In genomic region chr6:52657870-52658269, GRCh38 we compare ENCODE assay signal across 29 cellular contexts.
"Had no signal": no experiment of that assay in that cellular context is flagged by ENCODE, and none has a peak within 500 bp of the region (broad histone marks: within the 10 kb centered on the region; RNA-seq: fewer than 3 reads in every experiment).

No MANE protein-coding gene starts in this region.

- H3K27ac ChIP-seq: ascending aorta, breast epithelium, cardiac muscle cell, colonic mucosa, dorsolateral prefrontal cortex, epithelial cell of prostate, esophagus squamous epithelium, gastroesophageal sphincter, heart right ventricle, VCaP had no signal

- DNase-seq: activated B cell treated with CpG ODN at 0.5 μM for 24 hours; activated CD4-positive, alpha-beta memory T cell treated with anti-CD3 and anti-CD28 coated beads for 36 hours; activated CD4-positive, alpha-beta T cell treated with anti-CD3 and anti-CD28 coated beads, Interleukin-2, amount 10 ng/mL, durations not matched to agents 24 days and 14 days; activated CD8-positive, alpha-beta memory T cell treated with anti-CD3 and anti-CD28 coated beads, Interleukin-2, amount 10 ng/mL, durations not matched to agents 7 days and 5 days; activated CD8-positive, alpha-beta memory T cell treated with anti-CD3 and anti-CD28 coated beads, Interleukin-2, amount 50 U/mL, for 4 hours; activated CD8-positive, alpha-beta T cell treated with anti-CD3 and anti-CD28 coated beads, Interleukin-2, amount 10 ng/mL, durations not matched to agents 7 days and 5 days; activated effector memory CD4-positive, alpha-beta T cell treated with anti-CD3 and anti-CD28 coated beads, Interleukin-2, amount 50 U/mL, for 16 hours; activated naive CD4-positive, alpha-beta T cell treated with anti-CD3 and anti-CD28 coated beads for 36 hours; activated naive CD8-positive, alpha-beta T cell treated with anti-CD3 and anti-CD28 coated beads for 36 hours; activated naive CD8-positive, alpha-beta T cell treated with anti-CD3 and anti-CD28 coated beads, Interleukin-2, amount 50 U/mL, for 24 hours; activated T-cell treated with anti-CD3 and anti-CD28 coated beads, Interleukin-2, amount 50 U/mL, for 1 hour; activated T-cell treated with anti-CD3 and anti-CD28 coated beads, Interleukin-2, amount 50 U/mL, for 48 hours; central memory CD4-positive, alpha-beta T cell; cerebellar nuclear complex; colonic mucosa; dorsolateral prefrontal cortex; effector memory CD4-positive, alpha-beta T cell; endodermal cell; esophagus squamous epithelium; foreskin melanocyte; heart right ventricle; T-helper 2 cell had no signal

- H3K4me3 ChIP-seq: ascending aorta, breast epithelium, cardiac muscle cell, colonic mucosa, dorsolateral prefrontal cortex, esophagus squamous epithelium, gastroesophageal sphincter, heart right ventricle had no signal

- H3K36me3 ChIP-seq: ascending aorta, breast epithelium, cardiac muscle cell, colonic mucosa, esophagus squamous epithelium, gastroesophageal sphincter, heart right ventricle had no signal

- ATAC-seq: activated CD4-positive, CD25-positive, alpha-beta regulatory T cell treated with anti-CD3 and anti-CD28 coated beads, Interleukin-2, amount 50 U/mL, for 24 hours; activated CD8-positive, alpha-beta memory T cell treated with anti-CD3 and anti-CD28 coated beads, Interleukin-2, amount 10 ng/mL, durations not matched to agents 7 days and 5 days; activated CD8-positive, alpha-beta T cell treated with anti-CD3 and anti-CD28 coated beads, Interleukin-2, amount 10 ng/mL, durations not matched to agents 7 days and 5 days; activated naive CD8-positive, alpha-beta T cell treated with anti-CD3 and anti-CD28 coated beads, Interleukin-2, amount 50 U/mL, for 24 hours; gastroesophageal sphincter; heart right ventricle had no signal

- H3K27me3 ChIP-seq: ascending aorta, breast epithelium, cardiac muscle cell, colonic mucosa, dorsolateral prefrontal cortex, heart right ventricle had no signal

- H3K4me1 ChIP-seq: ascending aorta, breast epithelium, colonic mucosa, gastroesophageal sphincter had no signal

- H3K9me3 ChIP-seq: ascending aorta, breast epithelium, colonic mucosa, esophagus squamous epithelium, gastroesophageal sphincter, heart right ventricle had no signal
